ENCODE assay signal across 11 cellular contexts in the genomic region with DNA sequence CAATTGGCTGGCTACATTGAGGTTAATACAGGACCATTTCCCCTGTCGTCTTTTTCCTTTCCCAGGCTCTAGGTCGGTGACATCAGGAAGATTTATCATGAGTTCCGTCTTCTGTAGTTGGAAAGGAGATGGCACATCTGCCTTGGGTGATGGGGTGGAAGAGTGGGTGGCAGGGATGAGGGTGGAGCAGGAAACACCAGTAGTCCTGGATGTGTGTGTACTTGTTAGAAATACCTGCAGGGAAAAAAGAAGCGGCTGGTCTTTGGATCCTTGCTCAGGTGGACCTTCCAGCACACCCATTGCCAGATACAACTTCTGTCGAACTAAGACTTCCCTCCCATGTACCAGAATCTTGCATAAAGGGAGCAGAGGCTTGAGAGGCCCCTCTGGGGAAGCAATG.
DNase-seq lines count a peak whose midpoint lies in the region; ATAC-seq and TF ChIP-seq lines count a peak whose summit lies in the region.
"Had no signal": no experiment of that assay in that cellular context is flagged by ENCODE, and none has a peak within 500 bp of the region (broad histone marks: within the 10 kb centered on the region; RNA-seq: fewer than 3 reads in every experiment).

No MANE protein-coding gene starts in this region.

- H3K9ac ChIP-seq in Karpas-422 (ENCODE audit: low read length) = peak overlapping the region; percentile 60

- H3K9me2 ChIP-seq in Karpas-422 (replicated peaks; ENCODE audit: insufficient read depth, low read length) = no peaks in the 10 kb centered on the region

- peak overlapping the region; percentile 95 for H3K27ac ChIP-seq in Karpas-422 (ENCODE audit: low read length)

- H3K4me1 ChIP-seq in BE2C = peaks cover 23% of the 10 kb centered on the region
- peaks cover 86% of the 10 kb centered on the region for H3K4me1 ChIP-seq in Karpas-422 (ENCODE audit: low read length)

- DNase-seq in BE2C (no peak), Karpas-422 (peak; percentile 57), epithelial cell of esophagus (ENCODE audit: low read depth) (peak; percentile 86), omental fat pad (ENCODE audit: low spot score) (no peak), NOMO-1 treated with DMSO at 0.1 percent for 48 hours (lab: John Stamatoyannopoulos, UW; ENCODE audit: unreplicated experiment) (no peak)
- DNase-seq in activated naive CD4-positive, alpha-beta T cell treated with anti-CD3 and anti-CD28 coated beads, Interleukin-2, amount 50 U/mL, for 16 hours = no peak
- no peak for DNase-seq in activated naive CD4-positive, alpha-beta T cell treated with anti-CD3 and anti-CD28 coated beads, Interleukin-2, amount 50 U/mL, for 72 hours (ENCODE audit: low spot score in 2 of 2)
- DNase-seq: activated CD4-positive, alpha-beta T cell treated with anti-CD3 and anti-CD28 coated beads for 36 hours had no signal

- H3K36me3 ChIP-seq in BE2C = no peaks in the 10 kb centered on the region
- H3K36me3 ChIP-seq in Karpas-422 (ENCODE audit: insufficient read depth, low read length) = no peaks in the 10 kb centered on the region
- H3K36me3 ChIP-seq: MG63 had no signal

- H3K9me3 ChIP-seq in BE2C = no peaks in the 10 kb centered on the region
- H3K9me3 ChIP-seq in Karpas-422 (ENCODE audit: low read length) = no peaks in the 10 kb centered on the region
- H3K9me3 ChIP-seq: MG63 had no signal

- no peak overlapping the region for H2AFZ ChIP-seq in Karpas-422 (ENCODE audit: low read length)

- no peaks in the 10 kb centered on the region for H3K9me3 Mint-ChIP-seq in activated naive CD4-positive, alpha-beta T cell treated with anti-CD3 and anti-CD28 coated beads, Interleukin-2, amount 50 U/mL, for 72 hours
- H3K9me3 Mint-ChIP-seq: activated T-helper 2 cell treated with anti-CD3 and anti-CD28 coated beads, Interferon-gamma antibody, Interleukin-2, Interleukin-4, amounts not matched to agents 10 μg/mL and 5 μg/mL and 100 μg/mL, durations not matched to agents 14 hours and 24 hours and 36 hours had no signal

- ATAC-seq in omental fat pad (ENCODE audit: low FRiP score) = peak; percentile 27
- ATAC-seq in HG02571 (IDR thresholded peaks at IDR 0.05; ENCODE audit: unreplicated experiment) = no peak
- no peak for ATAC-seq in activated naive CD4-positive, alpha-beta T cell treated with anti-CD3 and anti-CD28 coated beads, Interleukin-2, amount 50 U/mL, for 72 hours
- ATAC-seq: activated CD4-positive, alpha-beta T cell treated with anti-CD3 and anti-CD28 coated beads for 36 hours had no signal

- no peak for TF ChIP-seq CTCF in BE2C (IDR thresholded peaks at IDR 0.05; ENCODE audit: low read depth, low read length)
- no peak for TF ChIP-seq CTCF in epithelial cell of esophagus (IDR thresholded peaks at IDR 0.05; ENCODE audit: insufficient read depth, low read depth, low read length, missing control alignments)
- TF ChIP-seq CTCF in omental fat pad (IDR thresholded peaks at IDR 0.05) = no peak

- H3K4me3 ChIP-seq in BE2C (ENCODE audit: low read depth, low read length) (peak overlapping the region; percentile 21; the same call in 1 of the 2 replicates), Karpas-422 (ENCODE audit: low read length) (peak overlapping the region; percentile 61), epithelial cell of esophagus (ENCODE audit: low read length) (no peak overlapping the region)
- H3K4me3 ChIP-seq: MG63 had no signal

- H3K36me3 Mint-ChIP-seq in activated naive CD4-positive, alpha-beta T cell treated with anti-CD3 and anti-CD28 coated beads, Interleukin-2, amount 50 U/mL, for 72 hours = no peaks in the 10 kb centered on the region

- no peak overlapping the region for H3K27ac Mint-ChIP-seq in activated naive CD4-positive, alpha-beta T cell treated with anti-CD3 and anti-CD28 coated beads, Interleukin-2, amount 50 U/mL, for 72 hours
- H3K27ac Mint-ChIP-seq: activated CD4-positive, alpha-beta T cell treated with anti-CD3 and anti-CD28 coated beads for 36 hours; activated T-helper 2 cell treated with anti-CD3 and anti-CD28 coated beads, Interferon-gamma antibody, Interleukin-2, Interleukin-4, amounts not matched to agents 10 μg/mL and 5 μg/mL and 100 μg/mL, durations not matched to agents 14 hours and 24 hours and 36 hours had no signal

- no peaks in the 10 kb centered on the region for H3K79me2 ChIP-seq in Karpas-422 (ENCODE audit: low read length)

- no peaks in the 10 kb centered on the region for H3K27me3 ChIP-seq in BE2C
- no peaks in the 10 kb centered on the region for H3K27me3 ChIP-seq in Karpas-422 (ENCODE audit: low read length)
- H3K27me3 ChIP-seq: MG63 had no signal

- H4K20me1 ChIP-seq in Karpas-422 (ENCODE audit: insufficient read depth, low read depth, low read length) = no peaks in the 10 kb centered on the region; the same call in 1 of the 2 replicates

- H3K4me2 ChIP-seq in Karpas-422 (ENCODE audit: low read depth, low read length, poor library complexity, severe bottlenecking) = peak overlapping the region; percentile 76

Comparison
In these comparisons a context has a peak if more than half of its experiments do, and no peak if none do; other contexts are left out.
1. DNase-seq: peak in Karpas-422 (single experiment) and epithelial cell of esophagus (single experiment); none in BE2C (single experiment), omental fat pad (single experiment), NOMO-1 treated with DMSO at 0.1 percent for 48 hours (single experiment), activated naive CD4-positive, alpha-beta T cell treated with anti-CD3 and anti-CD28 coated beads, Interleukin-2, amount 50 U/mL, for 16 hours (single experiment) and activated naive CD4-positive, alpha-beta T cell treated with anti-CD3 and anti-CD28 coated beads, Interleukin-2, amount 50 U/mL, for 72 hours (0 of 2).